ENCODE assay signal across 13 cellular contexts in genomic region chr19:32357720-32358119, GRCh38. TPM values are rescaled to one million over a fixed set of nuclear protein-coding genes. Genes with fewer than 3 reads are reported as not detected.
A peak's percentile ranks its signal among the peaks of the same experiment; 100 is the strongest.
DNase-seq lines count a peak whose midpoint lies in the region; FAIRE-seq and TF ChIP-seq lines count a peak whose summit lies in the region.
"Had no signal": no experiment of that assay in that cellular context is flagged by ENCODE, and none has a peak within 500 bp of the region (broad histone marks: within the 10 kb centered on the region; RNA-seq: fewer than 3 reads in every experiment).

No MANE protein-coding gene starts in this region.

- H3K36me3 ChIP-seq in endothelial cell of umbilical vein (ENCODE audit: control insufficient read depth in 2 of 2, extremely low read depth in 1 of 2, insufficient read depth in 2 of 2, low read length in 2 of 2) (peaks cover 24 to 31% of the 10 kb centered on the region in 2 experiments), smooth muscle cell (ENCODE audit: low read depth) (peaks cover 18% of the 10 kb centered on the region), vagina (peaks cover 0 to 67% of the 10 kb centered on the region in 2 donors)

- POLR2A ChIA-PET in endothelial cell of umbilical vein (lab: Charles Lee): no interaction called here

- BruUV-seq in endothelial cell of umbilical vein (replicated peaks; lab: Mats Ljungman, UMichigan): no TSS peak

- FAIRE-seq in endothelial cell of umbilical vein (lab: Jason Lieb, UNC): peak; percentile 55

- H3K9ac ChIP-seq in endothelial cell of umbilical vein (replicated peaks; ENCODE audit: extremely low read depth, insufficient read depth, low read length) (no peak overlapping the region), smooth muscle cell (ENCODE audit: low read depth) (no peak overlapping the region)

- H4K20me1 ChIP-seq in endothelial cell of umbilical vein (replicated peaks; ENCODE audit: control insufficient read depth, extremely low read depth, insufficient read depth, low read length) (peaks cover 6% of the 10 kb centered on the region), smooth muscle cell (ENCODE audit: low read depth) (peaks cover 39% of the 10 kb centered on the region)

- no peaks in the 10 kb centered on the region for H3F3A ChIP-seq in smooth muscle cell (ENCODE audit: low read depth)

- CTCF ChIA-PET in endothelial cell of umbilical vein (lab: Charles Lee): interaction anchor here (0.8 to 1.9 kb wide), 4 partner anchors 16 to 69 kb away, joined by 3 to 5 read pairs (median 4); no protein-coding TSS in a partner anchor

- H3K4me3 ChIP-seq in endothelial cell of umbilical vein (replicated peaks in 1 of 3; ENCODE audit: insufficient read depth in 1 of 3, low read depth in 1 of 3, low read length in 3 of 3) (no peak overlapping the region), smooth muscle cell (no peak overlapping the region), vagina (no peak overlapping the region)
- H3K4me3 ChIP-seq: sigmoid colon, tibial artery had no signal

- H3K9me3 ChIP-seq in endothelial cell of umbilical vein (replicated peaks; ENCODE audit: control insufficient read depth, insufficient read depth, low read length) (no peaks in the 10 kb centered on the region), smooth muscle cell (replicated peaks; ENCODE audit: low read depth) (no peaks in the 10 kb centered on the region), vagina (no peaks in the 10 kb centered on the region)
- H3K9me3 ChIP-seq: sigmoid colon, tibial artery had no signal

- H3K4me1 ChIP-seq in endothelial cell of umbilical vein (ENCODE audit: control insufficient read depth, extremely low read depth, insufficient read depth, low read length) (peaks cover 6% of the 10 kb centered on the region), smooth muscle cell (ENCODE audit: low read depth) (no peaks in the 10 kb centered on the region), vagina (peaks cover 7% of the 10 kb centered on the region)

- no peak overlapping the region for H3K4me2 ChIP-seq in endothelial cell of umbilical vein (ENCODE audit: insufficient read depth, low read length)
- no peak overlapping the region for H3K4me2 ChIP-seq in smooth muscle cell

- no peaks in the 10 kb centered on the region for H3K9me1 ChIP-seq in endothelial cell of umbilical vein (replicated peaks; ENCODE audit: control insufficient read depth, extremely low read depth, insufficient read depth, low read length)

- WGBS in smooth muscle cell (ENCODE audit: low lambda C conversion rate): 65% methylated on average over 2 of the region's 2 CpGs

- no peaks in the 10 kb centered on the region for H3K27me3 ChIP-seq in endothelial cell of umbilical vein (ENCODE audit: control insufficient read depth in 2 of 2, insufficient read depth in 2 of 2, low read length in 2 of 2)
- no peaks in the 10 kb centered on the region for H3K27me3 ChIP-seq in smooth muscle cell (ENCODE audit: low read depth)
- H3K27me3 ChIP-seq in vagina: no peaks in the 10 kb centered on the region
- H3K27me3 ChIP-seq: sigmoid colon, tibial artery had no signal

- DNase-seq in NCI-H82 (lab: John Stamatoyannopoulos, UW) (peak; percentile 15), NCI-H82 treated with DMSO at 0.1 percent for 48 hours (lab: John Stamatoyannopoulos, UW; ENCODE audit: unreplicated experiment) (no peak), NCI-H1694 treated with DMSO at 0.1 percent for 48 hours (lab: John Stamatoyannopoulos, UW) (peak; percentile 18), endothelial cell of umbilical vein (ENCODE audit: low read depth, low spot score) (peak; percentile 32), smooth muscle cell (lab: John Stamatoyannopoulos, UW; ENCODE audit: unreplicated experiment) (no peak), activated gamma-delta T cell treated with Interleukin-2 at 50 U/mL for 16 hours (no peak), vagina (ENCODE audit: extremely low spot score in 2 of 2) (no peak)
- DNase-seq in NK-92 treated with Interleukin-12 subunit alpha and Interleukin-12 subunit beta, amount 100 ng/mL, for 24 hours (lab: John Stamatoyannopoulos, UW): no peak
- DNase-seq: GF-D8, NCI-H1092 treated with DMSO at 0.1 percent for 48 hours, NCI-H524 treated with DMSO at 0.1 percent for 48 hours, sigmoid colon, tibial artery had no signal

- no peak for TF ChIP-seq POLR2A in endothelial cell of umbilical vein (IDR thresholded peaks at IDR 0.05; ENCODE audit: low read depth, low read length)
- no peak for TF ChIP-seq POLR2A in vagina (IDR thresholded peaks at IDR 0.05)

- intact Hi-C loops in endothelial cell of umbilical vein (cut with micrococcal nuclease) (no loop called here), vagina (cut with DNase I) (no loop called here)

- TF ChIP-seq CTCF in endothelial cell of umbilical vein (IDR thresholded peaks at IDR 0.05; ENCODE audit: extremely low read depth in 1 of 2, insufficient read depth in 1 of 2, low read depth in 1 of 2, low read length in 2 of 2) (peak in 1 of 2 donors; percentile 5), smooth muscle cell (IDR thresholded peaks at IDR 0.05; ENCODE audit: borderline replicate concordance, insufficient read depth, poor library complexity, severe bottlenecking) (peak; percentile 12), vagina (IDR thresholded peaks at IDR 0.05) (no peak)

- dilution Hi-C loops in endothelial cell of umbilical vein (cut with MboI; ENCODE audit: extremely low pct_ligation_motif_present, low sequenced_read_pairs): no loop called here

- H3K79me2 ChIP-seq in endothelial cell of umbilical vein (ENCODE audit: control insufficient read depth, insufficient read depth, low read length): peaks cover 57% of the 10 kb centered on the region
- H3K79me2 ChIP-seq in smooth muscle cell (ENCODE audit: low read depth): peaks cover 8% of the 10 kb centered on the region

- H3K27ac ChIP-seq in endothelial cell of umbilical vein (ENCODE audit: insufficient read depth, low read depth, low read length) (no peak overlapping the region), smooth muscle cell (ENCODE audit: low read depth) (no peak overlapping the region), vagina (no peak overlapping the region)
- H3K27ac ChIP-seq: sigmoid colon, tibial artery had no signal

- H2AFZ ChIP-seq in endothelial cell of umbilical vein (ENCODE audit: low read depth, low read length) (no peak overlapping the region), smooth muscle cell (ENCODE audit: low read depth) (no peak overlapping the region)

TF ChIP-seq in endothelial cell of umbilical vein, 7 proteins besides CTCF, POLR2A, EP300 and RAD21:
- no peak for TF ChIP-seq POLR2AphosphoS5 (IDR thresholded peaks at IDR 0.05; ENCODE audit: insufficient read depth, low read depth, low read length)
- no peak for TF ChIP-seq FOS (IDR thresholded peaks at IDR 0.05; ENCODE audit: borderline replicate concordance, insufficient read depth, low read length)
- no peak for TF ChIP-seq MAX (IDR thresholded peaks at IDR 0.05; ENCODE audit: insufficient read depth, insufficient read length)
- no peak for TF ChIP-seq GATA2 (IDR thresholded peaks at IDR 0.05; ENCODE audit: insufficient read depth, insufficient read length, low read depth, low read length)
- TF ChIP-seq JUN (IDR thresholded peaks at IDR 0.05; ENCODE audit: borderline replicate concordance, insufficient read depth, insufficient read length, low read depth): no peak
- no peak for TF ChIP-seq MYC (IDR thresholded peaks at IDR 0.05; ENCODE audit: low read depth, low read length)
- no peak for TF ChIP-seq EZH2 (IDR thresholded peaks at IDR 0.05; ENCODE audit: borderline replicate concordance, low read depth, low read length, severe bottlenecking)

RNA-seq across cellular contexts. Expression of gene ZNF507, which starts 12.3 kb away (rescaled TPM):
- total RNA-seq in endothelial cell of umbilical vein: 20.3 and 23.0 TPM in 2 replicates
- polyA plus RNA-seq in endothelial cell of umbilical vein: 4.8 and 6.8 TPM in 2 replicates
- polyA plus RNA-seq in endothelial cell of umbilical vein (2011; cell fraction: cytosol; rRNA removed): 7.9 and 8.4 TPM in 2 replicates
- polyA plus RNA-seq in endothelial cell of umbilical vein (2011; cell fraction: nucleus; rRNA removed): 21.5 and 23.7 TPM in 2 replicates
- polyA plus RNA-seq in endothelial cell of umbilical vein (2012): 10.4 and 11.8 TPM in 2 replicates
- polyA minus RNA-seq in endothelial cell of umbilical vein: 16.3 and 16.4 TPM in 2 replicates
- polyA minus RNA-seq in endothelial cell of umbilical vein (2011; cell fraction: cytosol; rRNA and poly(A)+ RNA removed): 12.1 TPM
- polyA minus RNA-seq in endothelial cell of umbilical vein (2011; cell fraction: nucleus; rRNA and poly(A)+ RNA removed): 23.9 and 34.8 TPM in 2 replicates
- 8.0 and 10.4 TPM in 2 replicates for total RNA-seq in smooth muscle cell
- 2.8 and 4.4 TPM in 2 replicates for polyA plus RNA-seq in smooth muscle cell
- total RNA-seq in vagina: 27.5 TPM

RNA-seq across cellular contexts. Expression of gene DPY19L3, which starts 47.9 kb away (rescaled TPM):
- total RNA-seq in endothelial cell of umbilical vein: 39.3 and 39.5 TPM in 2 replicates
- 26.2 and 36.1 TPM in 2 replicates for polyA plus RNA-seq in endothelial cell of umbilical vein
- polyA plus RNA-seq in endothelial cell of umbilical vein (2011; cell fraction: cytosol; rRNA removed): 20.8 and 22.1 TPM in 2 replicates
- polyA plus RNA-seq in endothelial cell of umbilical vein (2011; cell fraction: nucleus; rRNA removed): 141 and 143 TPM in 2 replicates
- 14.9 and 16.9 TPM in 2 replicates for polyA plus RNA-seq in endothelial cell of umbilical vein (2012)
- 45.2 and 69.5 TPM in 2 replicates for polyA minus RNA-seq in endothelial cell of umbilical vein
- polyA minus RNA-seq in endothelial cell of umbilical vein (2011; cell fraction: cytosol; rRNA and poly(A)+ RNA removed): 15.3 TPM
- polyA minus RNA-seq in endothelial cell of umbilical vein (2011; cell fraction: nucleus; rRNA and poly(A)+ RNA removed): 64.1 and 97.8 TPM in 2 replicates
- 26.4 and 50.0 TPM in 2 replicates for total RNA-seq in smooth muscle cell
- polyA plus RNA-seq in smooth muscle cell: 5.8 and 7.2 TPM in 2 replicates
- 10.3 TPM for total RNA-seq in vagina

Comparison
In these comparisons a context has a peak if more than half of its experiments do, and no peak if none do; other contexts are left out.
1. DNase-seq: peak in NCI-H82 (single experiment), NCI-H1694 treated with DMSO at 0.1 percent for 48 hours (single experiment) and endothelial cell of umbilical vein (single experiment); none in NCI-H82 treated with DMSO at 0.1 percent for 48 hours (single experiment), smooth muscle cell (single experiment), NK-92 treated with Interleukin-12 subunit alpha and Interleukin-12 subunit beta, amount 100 ng/mL, for 24 hours (single experiment), activated gamma-delta T cell treated with Interleukin-2 at 50 U/mL for 16 hours (single experiment) and vagina (0 of 2).